ENCODE assay signal across 17 cellular contexts in genomic region chr7:151921451-151921850, GRCh38. TPM values are rescaled to one million over a fixed set of nuclear protein-coding genes. Genes with fewer than 3 reads are reported as not detected.
DNase-seq lines count a peak whose midpoint lies in the region; ATAC-seq and TF ChIP-seq lines count a peak whose summit lies in the region.
"Had no signal": no experiment of that assay in that cellular context is flagged by ENCODE, and none has a peak within 500 bp of the region (broad histone marks: within the 10 kb centered on the region; RNA-seq: fewer than 3 reads in every experiment).

No MANE protein-coding gene starts in this region.

- H2AFZ ChIP-seq in Karpas-422 (ENCODE audit: low read length): no peak overlapping the region
- H2AFZ ChIP-seq: GM23248 had no signal

- no peaks in the 10 kb centered on the region for H3K9me3 ChIP-seq in HEK293 (ENCODE audit: control insufficient read depth, insufficient read depth, low read depth, low read length)
- no peaks in the 10 kb centered on the region for H3K9me3 ChIP-seq in Karpas-422 (ENCODE audit: low read length)
- no peaks in the 10 kb centered on the region for H3K9me3 ChIP-seq in esophagus squamous epithelium
- H3K9me3 ChIP-seq: BE2C, HAP-1 had no signal

- H3K27ac ChIP-seq in HEK293 (ENCODE audit: extremely low read depth, low read depth, low read length) (no peak overlapping the region), Karpas-422 (ENCODE audit: low read length) (no peak overlapping the region), esophagus squamous epithelium (no peak overlapping the region)
- H3K27ac ChIP-seq: GM23248 had no signal

- POLR2A ChIA-PET in HEK293 (lab: Yijun Ruan, JAX): no interaction called here

- peak; percentile 56 for ATAC-seq in stimulated activated effector memory CD8-positive, alpha-beta T cell treated with anti-CD3 and anti-CD28 coated beads, Interleukin-12 subunit alpha, Interleukin-12 subunit beta, amount 100 ng/mL, for 72 hours
- ATAC-seq: CD8-positive, alpha-beta T cell had no signal

- H3K27me3 ChIP-seq in Karpas-422 (ENCODE audit: low read length): no peaks in the 10 kb centered on the region
- no peaks in the 10 kb centered on the region for H3K27me3 ChIP-seq in esophagus squamous epithelium
- H3K27me3 ChIP-seq: BE2C had no signal

- H3K4me3 ChIP-seq in HEK293 (ENCODE audit: low read depth, low read length) (no peak overlapping the region), Karpas-422 (ENCODE audit: low read length) (no peak overlapping the region), esophagus squamous epithelium (no peak overlapping the region)
- H3K4me3 ChIP-seq: GM23248, HAP-1 had no signal

- no peaks in the 10 kb centered on the region for H3K27me3 Mint-ChIP-seq in dendritic cell treated with granulocyte-macrophage colony-stimulating factor and Interleukin-4, amounts not matched to agents 40 ng/mL and 50 ng/mL, for 4 days

- no peak for TF ChIP-seq POLR2A in esophagus squamous epithelium (IDR thresholded peaks at IDR 0.05)

- intact Hi-C loops in dendritic cell treated with granulocyte-macrophage colony-stimulating factor and Interleukin-4, amounts not matched to agents 40 ng/mL and 50 ng/mL, for 4 days (cut with micrococcal nuclease): no loop called here
- intact Hi-C loops in esophagus squamous epithelium (cut with DNase I): no loop called here

- no peaks in the 10 kb centered on the region for H3K36me3 Mint-ChIP-seq in dendritic cell treated with granulocyte-macrophage colony-stimulating factor and Interleukin-4, amounts not matched to agents 40 ng/mL and 50 ng/mL, for 4 days (ENCODE audit: low read depth)
- no peaks in the 10 kb centered on the region for H3K36me3 Mint-ChIP-seq in stimulated activated effector memory CD8-positive, alpha-beta T cell treated with anti-CD3 and anti-CD28 coated beads, Interleukin-12 subunit alpha, Interleukin-12 subunit beta, amount 100 ng/mL, for 72 hours
- H3K36me3 Mint-ChIP-seq: CD8-positive, alpha-beta T cell had no signal

- H3K27ac Mint-ChIP-seq in dendritic cell treated with granulocyte-macrophage colony-stimulating factor and Interleukin-4, amounts not matched to agents 40 ng/mL and 50 ng/mL, for 4 days: peak overlapping the region; percentile 30
- peak overlapping the region; percentile 43 for H3K27ac Mint-ChIP-seq in stimulated activated effector memory CD8-positive, alpha-beta T cell treated with anti-CD3 and anti-CD28 coated beads, Interleukin-12 subunit alpha, Interleukin-12 subunit beta, amount 100 ng/mL, for 72 hours
- H3K27ac Mint-ChIP-seq: CD8-positive, alpha-beta T cell had no signal

- no peak overlapping the region for H3K4me3 Mint-ChIP-seq in dendritic cell treated with granulocyte-macrophage colony-stimulating factor and Interleukin-4, amounts not matched to agents 40 ng/mL and 50 ng/mL, for 4 days
- no peak overlapping the region for H3K4me3 Mint-ChIP-seq in stimulated activated effector memory CD8-positive, alpha-beta T cell treated with anti-CD3 and anti-CD28 coated beads, Interleukin-12 subunit alpha, Interleukin-12 subunit beta, amount 100 ng/mL, for 72 hours
- H3K4me3 Mint-ChIP-seq: CD8-positive, alpha-beta T cell had no signal

- H3K9me3 Mint-ChIP-seq in dendritic cell treated with granulocyte-macrophage colony-stimulating factor and Interleukin-4, amounts not matched to agents 40 ng/mL and 50 ng/mL, for 4 days: no peaks in the 10 kb centered on the region
- no peaks in the 10 kb centered on the region for H3K9me3 Mint-ChIP-seq in stimulated activated effector memory CD8-positive, alpha-beta T cell treated with anti-CD3 and anti-CD28 coated beads, Interleukin-12 subunit alpha, Interleukin-12 subunit beta, amount 100 ng/mL, for 72 hours
- H3K9me3 Mint-ChIP-seq: CD8-positive, alpha-beta T cell had no signal

- no peak overlapping the region for H3K9ac ChIP-seq in Karpas-422 (ENCODE audit: low read length)
- H3K9ac ChIP-seq: GM23248 had no signal

- no peaks in the 10 kb centered on the region for H3K9me2 ChIP-seq in Karpas-422 (replicated peaks; ENCODE audit: insufficient read depth, low read length)

- H3K36me3 ChIP-seq in HEK293 (ENCODE audit: control insufficient read depth in 2 of 2, insufficient read depth in 1 of 2, low read length in 2 of 2) (no peaks in the 10 kb centered on the region), Karpas-422 (ENCODE audit: insufficient read depth, low read length) (no peaks in the 10 kb centered on the region), esophagus squamous epithelium (no peaks in the 10 kb centered on the region)
- H3K36me3 ChIP-seq: BE2C, HAP-1 had no signal

- DNase-seq in stimulated activated effector memory CD8-positive, alpha-beta T cell treated with anti-CD3 and anti-CD28 coated beads, Interleukin-12 subunit alpha, Interleukin-12 subunit beta, amount 100 ng/mL, for 72 hours (ENCODE audit: low spot score in 2 of 2): peak in 1 of 2 donors; percentile 59
- DNase-seq in Karpas-422: no peak
- no peak for DNase-seq in esophagus squamous epithelium (lab: John Stamatoyannopoulos, UW)
- no peak for DNase-seq in iPS-NIHi11 (ENCODE audit: low spot score)
- DNase-seq: ACHN; BE2C; Calu3; CD8-positive, alpha-beta T cell; DND-41; EL; GM23248 had no signal

- H3K4me2 ChIP-seq in Karpas-422 (ENCODE audit: low read depth, low read length, poor library complexity, severe bottlenecking): no peak overlapping the region

- H3K4me1 ChIP-seq in HEK293 (ENCODE audit: control insufficient read depth, insufficient read depth, low read length) (no peaks in the 10 kb centered on the region), Karpas-422 (ENCODE audit: low read length) (no peaks in the 10 kb centered on the region), esophagus squamous epithelium (peaks cover 22 to 73% (median 28%) of the 10 kb centered on the region in 3 donors)
- H3K4me1 ChIP-seq: HAP-1 had no signal

- CTCF ChIA-PET in HEK293 (lab: Yijun Ruan, JAX): no interaction called here

- H4K20me1 ChIP-seq in Karpas-422 (ENCODE audit: insufficient read depth, low read depth, low read length): no peaks in the 10 kb centered on the region

- WGBS in esophagus squamous epithelium, 2 donors: 90 to 95% methylated on average over 13 of the region's 13 CpGs

- peaks cover 92% of the 10 kb centered on the region for H3K4me1 Mint-ChIP-seq in dendritic cell treated with granulocyte-macrophage colony-stimulating factor and Interleukin-4, amounts not matched to agents 40 ng/mL and 50 ng/mL, for 4 days (ENCODE audit: low read depth)
- peaks cover 35% of the 10 kb centered on the region for H3K4me1 Mint-ChIP-seq in stimulated activated effector memory CD8-positive, alpha-beta T cell treated with anti-CD3 and anti-CD28 coated beads, Interleukin-12 subunit alpha, Interleukin-12 subunit beta, amount 100 ng/mL, for 72 hours

- TF ChIP-seq CTCF in HEK293 (tag by site-specific recombination; IDR thresholded peaks at IDR 0.05) (no peak), esophagus squamous epithelium (IDR thresholded peaks at IDR 0.05) (no peak)

- H3K79me2 ChIP-seq in Karpas-422 (ENCODE audit: low read length): no peaks in the 10 kb centered on the region

TF ChIP-seq in HEK293, 187 proteins besides CTCF, POLR2A, EP300 and RAD21:
- TF ChIP-seq ZFHX2 (tag by site-specific recombination; conservative IDR thresholded peaks at IDR 0.05) (peak; percentile 73), ZNF664 (tag by site-specific recombination; IDR thresholded peaks at IDR 0.05) (no peak), EGR2 (tag by site-specific recombination; IDR thresholded peaks at IDR 0.05; ENCODE audit: low read depth) (peak; percentile 76), ZNF785 (tag by site-specific recombination; IDR thresholded peaks at IDR 0.05) (no peak), PATZ1 (tag by site-specific recombination; IDR thresholded peaks at IDR 0.05) (no peak), ZNF140 (tag by site-specific recombination; IDR thresholded peaks at IDR 0.05) (no peak)

RNA-seq across cellular contexts. Expression of gene GALNTL5, which starts 34.8 kb away (rescaled TPM):
- total RNA-seq in Karpas-422 (2014; rRNA removed; shearing (Covaris generic); ENCODE audit: low replicate concordance): not detected in 2 replicates
- not detected for total RNA-seq in esophagus squamous epithelium
- total RNA-seq: Calu3; CD8-positive, alpha-beta T cell; G401; GM23248; H4; HT-29 had no signal

RNA-seq across cellular contexts. Expression of gene PRKAG2, which starts 44.5 kb away (rescaled TPM):
- 4.4 and 6.3 TPM in 2 replicates for total RNA-seq in Karpas-422 (2014; rRNA removed; shearing (Covaris generic); ENCODE audit: low replicate concordance)
- 10 to 100 TPM in 3 of 4 donors, 1 to 10 TPM in 1; 8.9 to 35.1 (median 13.6) TPM for total RNA-seq in esophagus squamous epithelium
